Comparison of ENCODE assay signal across 8 cellular contexts in genomic region chr19:48332662-48333466, GRCh38. TPM values are rescaled to one million over a fixed set of nuclear protein-coding genes. Genes with fewer than 3 reads are reported as not detected.
DNase-seq lines count a peak whose midpoint lies in the region; ATAC-seq and TF ChIP-seq lines count a peak whose summit lies in the region.

No MANE protein-coding gene starts in this region.

- peak; percentile 99 for DNase-seq in GM12865 (ENCODE audit: low read depth)
- DNase-seq in NCI-H1105 treated with DMSO at 0.1 percent for 48 hours (lab: John Stamatoyannopoulos, UW) = peak; percentile 100
- peak; percentile 93 for DNase-seq in adipocyte (ENCODE audit: low read depth)
- DNase-seq in cardiac septum (ENCODE audit: low spot score) = peak; percentile 94
- DNase-seq in pons (ENCODE audit: low spot score) = peak; percentile 98
- peak; percentile 96 for DNase-seq in transverse colon

- H3K27me3 ChIP-seq in SU-DHL-6 (ENCODE audit: low read length) (no peaks in the 10 kb centered on the region), adipocyte (replicated peaks; ENCODE audit: control insufficient read depth, insufficient read depth, low read length) (no peaks in the 10 kb centered on the region), transverse colon (no peaks in the 10 kb centered on the region)

- no peaks in the 10 kb centered on the region for H3K9me2 ChIP-seq in SU-DHL-6 (replicated peaks; ENCODE audit: insufficient read depth, low read length)

- H3K9me3 ChIP-seq in SU-DHL-6 (ENCODE audit: insufficient read depth, low read length) (0 out of 2 replicates have a peak, but pooled peaks cover 5% of the 10 kb centered on the region), adipocyte (ENCODE audit: control insufficient read depth, low read length) (no peaks in the 10 kb centered on the region), transverse colon (no peaks in the 10 kb centered on the region)

- in situ Hi-C loops in transverse colon (cut with MboI; ENCODE audit: low pct_ligation_motif_present in 1 of 4, low pct_unique_long_range_greater_than_20kb in 1 of 4, low sequenced_read_pairs in 3 of 4) = no loop called here

- TF ChIP-seq POLR2A in transverse colon (IDR thresholded peaks at IDR 0.05) = peak; percentile 89

- peaks cover 39% of the 10 kb centered on the region for H3F3A ChIP-seq in SU-DHL-6 (ENCODE audit: insufficient read depth)

- intact Hi-C loops in cardiac septum (cut with DNase I) (loop anchor here (1.0 to 2.0 kb wide), 2 partner anchors 12 to 30 kb away; partner anchors contain the start of gene TMEM143), transverse colon (cut with DNase I; ENCODE audit: low total_unique reads) (no loop called here)

- TF ChIP-seq CTCF in GM12865 (IDR thresholded peaks at IDR 0.05; ENCODE audit: insufficient read depth, low read depth, low read length, missing control alignments) (no peak), SU-DHL-6 (IDR thresholded peaks at IDR 0.05; ENCODE audit: insufficient read depth, low read length, poor library complexity, severe bottlenecking) (no peak), transverse colon (IDR thresholded peaks at IDR 0.05) (no peak)

- 0 out of 2 replicates have a peak, but pooled peaks cover 5% of the 10 kb centered on the region for H3K79me2 ChIP-seq in SU-DHL-6 (ENCODE audit: insufficient read depth, low read length)

- H3K27ac ChIP-seq in SU-DHL-6 (ENCODE audit: low read depth, low read length) (peak overlapping the region; percentile 92), transverse colon (peak overlapping the region; percentile 92 to 99 (median 94))

- peak; percentile 61 for ATAC-seq in HG02678 (IDR thresholded peaks at IDR 0.05; ENCODE audit: unreplicated experiment)

- peak overlapping the region; percentile 65 for H3K9ac ChIP-seq in SU-DHL-6 (ENCODE audit: low read length)
- H3K9ac ChIP-seq in adipocyte (ENCODE audit: low read length) = no peak overlapping the region

- 0 to 1% methylated on average over 5 to 25 of the region's 25 CpGs for WGBS in transverse colon (ENCODE audit: low coverage in 1 of 2), 2 donors

- H3K4me1 ChIP-seq in adipocyte (ENCODE audit: control insufficient read depth, insufficient read depth, low read length) (peaks cover 21% of the 10 kb centered on the region), transverse colon (peaks cover 15 to 45% (median 39%) of the 10 kb centered on the region in 4 donors)

- peak overlapping the region; percentile 20 for H2AFZ ChIP-seq in SU-DHL-6 (ENCODE audit: low read depth, low read length, severe bottlenecking)

- no peaks in the 10 kb centered on the region for H4K20me1 ChIP-seq in SU-DHL-6 (ENCODE audit: low read depth, low read length)

- H3K36me3 ChIP-seq in SU-DHL-6 (ENCODE audit: low read length) = peaks cover 4% of the 10 kb centered on the region; the same call in 1 of the 2 replicates
- H3K36me3 ChIP-seq in adipocyte (ENCODE audit: control insufficient read depth, insufficient read depth, low read length, severe bottlenecking) = peaks cover 33% of the 10 kb centered on the region
- no peaks in the 10 kb centered on the region for H3K36me3 ChIP-seq in transverse colon

- H3K4me3 ChIP-seq in GM12865 (ENCODE audit: low read depth, low read length) = peak overlapping the region; percentile 82
- H3K4me3 ChIP-seq in SU-DHL-6 (ENCODE audit: insufficient read depth, low read length, poor library complexity, severe bottlenecking) = peak overlapping the region; percentile 58
- peak overlapping the region; percentile 47 for H3K4me3 ChIP-seq in adipocyte (ENCODE audit: low read length)
- H3K4me3 ChIP-seq in transverse colon = peak overlapping the region; percentile 22 to 61 (median 42)

- peak overlapping the region; percentile 80 for H3K4me2 ChIP-seq in SU-DHL-6 (ENCODE audit: low read depth, low read length, poor library complexity, severe bottlenecking)

- TF ChIP-seq EP300 in transverse colon (IDR thresholded peaks at IDR 0.05; ENCODE audit: low read depth) = peak; percentile 43

RNA-seq across cellular contexts. Expression of gene EMP3, which starts 7.5 kb away (rescaled TPM):
- total RNA-seq in cardiac septum (47.3 TPM), transverse colon (10 to 100 TPM in 3 of 4 donors, 1 to 10 TPM in 1; 5.2 to 14.3 (median 12.0) TPM)

RNA-seq across cellular contexts. Expression of gene TMEM143, which starts 30.9 kb away (rescaled TPM):
- total RNA-seq in cardiac septum (50.2 TPM), transverse colon (10 to 100 TPM in 3 of 4 donors, 1 to 10 TPM in 1; 9.1 to 27.7 (median 15.2) TPM)

RNA-seq across cellular contexts. Expression of gene SYNGR4, which starts 31.3 kb away (rescaled TPM):
- total RNA-seq in cardiac septum = not detected
- total RNA-seq in transverse colon = not detected

RNA-seq across cellular contexts. Expression of gene KDELR1, which starts 58.5 kb away (rescaled TPM):
- 70.1 TPM for total RNA-seq in cardiac septum
- total RNA-seq in transverse colon = 100 to 1,000 TPM in 3 of 4 donors, 10 to 100 TPM in 1; 80.6 to 146 (median 120) TPM

Comparison
In these comparisons a context has a peak if more than half of its experiments do, and no peak if none do; other contexts are left out.
1. Peak in every context shown above with its lines: DNase-seq, ATAC-seq, H3K4me3 ChIP-seq and H3K27ac ChIP-seq.